ENCODE assay signal across 8 cellular contexts in genomic region chr16:2983706-2984136, GRCh38. TPM values are rescaled to one million over a fixed set of nuclear protein-coding genes. Genes with fewer than 3 reads are reported as not detected.
DNase-seq lines count a peak whose midpoint lies in the region; ATAC-seq and TF ChIP-seq lines count a peak whose summit lies in the region.

No MANE protein-coding gene starts in this region.

- peak; percentile 77 for TF ChIP-seq RAD21 in SK-N-SH (IDR thresholded peaks at IDR 0.05; ENCODE audit: low read length)

- H3K9ac ChIP-seq in SK-N-SH: no peak overlapping the region

- 19% methylated on average over 28 of the region's 42 CpGs for WGBS in SK-N-SH (ENCODE audit: low lambda C conversion rate)
- 12% methylated on average over 42 of the region's 42 CpGs for WGBS in prostate gland

- CTCF ChIA-PET in SK-N-SH (lab: Yijun Ruan, JAX): interaction anchor here (1.0 to 3.1 kb wide), 5 partner anchors 9 to 57 kb away, joined by 3 to 25 read pairs (median 5); partner anchors contain the start of gene KREMEN2

- TF ChIP-seq CTCF in SK-N-SH (IDR thresholded peaks at IDR 0.05): peak; percentile 89
- peak; percentile 71 to 95 (median 88) for TF ChIP-seq CTCF in prostate gland (IDR thresholded peaks at IDR 0.05)

- peak; percentile 77 to 95 (median 86) for DNase-seq in NCI-H1417 (lab: John Stamatoyannopoulos, UW)
- no peak for DNase-seq in NCI-H1417 treated with DMSO at 0.1 percent for 48 hours (lab: John Stamatoyannopoulos, UW)
- DNase-seq in Kasumi-1 (lab: John Stamatoyannopoulos, UW): peak; percentile 20 to 31
- peak; percentile 96 for DNase-seq in SK-N-SH
- DNase-seq in activated naive CD4-positive, alpha-beta T cell treated with anti-CD3 and anti-CD28 coated beads, Interleukin-2, amount 50 U/mL, for 16 hours: peak; percentile 69
- peak; percentile 93 for DNase-seq in Right ventricle myocardium inferior (ENCODE audit: missing footprints)
- peak; percentile 64 for DNase-seq in prostate gland (ENCODE audit: low spot score)

- no peak overlapping the region for H3K4me2 ChIP-seq in SK-N-SH

- H4K20me1 ChIP-seq in SK-N-SH (ENCODE audit: insufficient read depth): no peaks in the 10 kb centered on the region

- peaks cover 10% of the 10 kb centered on the region for H3F3A ChIP-seq in SK-N-SH (replicated peaks; ENCODE audit: insufficient read depth)

- no peaks in the 10 kb centered on the region for H3K27me3 ChIP-seq in SK-N-SH (ENCODE audit: insufficient read depth)
- H3K27me3 ChIP-seq in prostate gland (replicated peaks; ENCODE audit: insufficient read depth): no peaks in the 10 kb centered on the region

- 0 out of 2 replicates have a peak overlapping the region, but pooled peaks have one; percentile 35 for H2AFZ ChIP-seq in SK-N-SH (ENCODE audit: low read depth)

- H3K4me1 ChIP-seq in SK-N-SH (ENCODE audit: control insufficient read depth in 1 of 2, insufficient read depth in 2 of 2, low read depth in 1 of 2, low read length in 1 of 2) (peaks cover 4 to 24% of the 10 kb centered on the region in 2 experiments; a peak in 2 of 4 replicates), prostate gland (replicated peaks) (peaks cover 7% of the 10 kb centered on the region)

- no peak for TF ChIP-seq POLR2A in prostate gland (IDR thresholded peaks at IDR 0.05)

- peaks cover 12% of the 10 kb centered on the region; the same call in 1 of the 2 replicates for H3K79me2 ChIP-seq in SK-N-SH (ENCODE audit: insufficient read depth)

- H3K9me3 ChIP-seq in SK-N-SH: no peaks in the 10 kb centered on the region
- no peaks in the 10 kb centered on the region for H3K9me3 ChIP-seq in prostate gland

- peak overlapping the region; percentile 13 to 57; a peak in 1 of 4 replicates for H3K4me3 ChIP-seq in SK-N-SH (ENCODE audit: low read depth in 2 of 2, low read length in 1 of 2)
- H3K4me3 ChIP-seq in prostate gland: no peak overlapping the region

- POLR2A ChIA-PET in SK-N-SH (lab: Yijun Ruan, JAX): no interaction called here

- no peaks in the 10 kb centered on the region for H3K9me2 ChIP-seq in SK-N-SH

- H3K27ac ChIP-seq in SK-N-SH (ENCODE audit: low read depth in 2 of 2, low read length in 1 of 2) (no peak overlapping the region), prostate gland (no peak overlapping the region)

- no peak for TF ChIP-seq EP300 in SK-N-SH (IDR thresholded peaks at IDR 0.05; ENCODE audit: borderline replicate concordance in 1 of 2, low read depth in 1 of 2, low read length in 1 of 2)

- ATAC-seq in Right ventricle myocardium inferior (peak; percentile 58), GM19395 (IDR thresholded peaks at IDR 0.05; ENCODE audit: unreplicated experiment) (no peak)

- intact Hi-C loops in Right ventricle myocardium inferior (cut with DNase I): no loop called here
- intact Hi-C loops in prostate gland (cut with DNase I): no loop called here

- H3K36me3 ChIP-seq in SK-N-SH (replicated peaks in 1 of 2; ENCODE audit: control insufficient read depth in 1 of 2, insufficient read depth in 2 of 2, low read length in 1 of 2): no peaks in the 10 kb centered on the region
- H3K36me3 ChIP-seq in prostate gland: no peaks in the 10 kb centered on the region

TF ChIP-seq in SK-N-SH, 30 proteins besides CTCF, POLR2A, EP300 and RAD21 (continues in another document):
- no peak for TF ChIP-seq ZBTB33 (IDR thresholded peaks at IDR 0.05; ENCODE audit: borderline replicate concordance, low read depth)
- TF ChIP-seq, protein P1, sequence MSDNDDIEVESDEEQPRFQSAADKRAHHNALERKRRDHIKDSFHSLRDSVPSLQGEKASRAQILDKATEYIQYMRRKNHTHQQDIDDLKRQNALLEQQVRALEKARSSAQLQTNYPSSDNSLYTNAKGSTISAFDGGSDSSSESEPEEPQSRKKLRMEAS (IDR thresholded peaks at IDR 0.05; ENCODE audit: low read depth): peak; percentile 67; the same call in 1 of the 2 replicates
- no peak for TF ChIP-seq TCF12 (IDR thresholded peaks at IDR 0.05)
- no peak for TF ChIP-seq NFIC (IDR thresholded peaks at IDR 0.05; ENCODE audit: borderline replicate concordance)
- TF ChIP-seq NRF1 (IDR thresholded peaks at IDR 0.05; ENCODE audit: low read depth, low read length): no peak
- TF ChIP-seq FOSL2 (IDR thresholded peaks at IDR 0.05; ENCODE audit: borderline replicate concordance, low read depth): no peak
- TF ChIP-seq ELF1 (IDR thresholded peaks at IDR 0.05): no peak
- TF ChIP-seq TEAD4 (IDR thresholded peaks at IDR 0.05; ENCODE audit: borderline replicate concordance, insufficient read depth): no peak
- TF ChIP-seq REST (IDR thresholded peaks at IDR 0.05; ENCODE audit: low read depth, low read length): no peak
- TF ChIP-seq SMC3 (IDR thresholded peaks at IDR 0.05; ENCODE audit: low read depth, low read length): peak; percentile 37; the same call in 1 of the 2 replicates
- no peak for TF ChIP-seq USF1 (IDR thresholded peaks at IDR 0.05; ENCODE audit: borderline replicate concordance, low read depth)
- TF ChIP-seq MXI1 (IDR thresholded peaks at IDR 0.05; ENCODE audit: low read depth, low read length): no peak
- no peak for TF ChIP-seq TAF1 (IDR thresholded peaks at IDR 0.05; ENCODE audit: borderline replicate concordance, low read depth, low read length)

RNA-seq across cellular contexts. Expression of gene PKMYT1, which starts 3.5 kb away (rescaled TPM):
- 5.3 and 8.5 TPM in 2 replicates for polyA plus RNA-seq in SK-N-SH (2012; rRNA removed)
- 3.2 and 6.7 TPM in 2 replicates for polyA plus RNA-seq in SK-N-SH (2012; cell fraction: cytosol; rRNA removed)
- 29.4 and 73.9 TPM in 2 replicates for polyA plus RNA-seq in SK-N-SH (2012; cell fraction: nucleus; rRNA removed)
- 2.9 TPM for total RNA-seq in Right ventricle myocardium inferior
- 10 to 100 TPM in 1 of 2 donors, 1 to 10 TPM in 1; 4.1 to 25.5 TPM for total RNA-seq in prostate gland

RNA-seq across cellular contexts. Expression of gene PAQR4, which starts 14.6 kb away (rescaled TPM):
- 8.4 and 8.8 TPM in 2 replicates for polyA plus RNA-seq in SK-N-SH (2012; rRNA removed)
- polyA plus RNA-seq in SK-N-SH (2012; cell fraction: cytosol; rRNA removed): 4.6 and 7.1 TPM in 2 replicates
- polyA plus RNA-seq in SK-N-SH (2012; cell fraction: nucleus; rRNA removed): 12.8 and 17.6 TPM in 2 replicates
- 11.4 TPM for total RNA-seq in Right ventricle myocardium inferior
- total RNA-seq in prostate gland: 10 to 100 TPM in 1 of 2 donors, 1 to 10 TPM in 1; 9.1 to 25.1 TPM

RNA-seq across cellular contexts. Expression of gene KREMEN2, which starts 19.6 kb away (rescaled TPM):
- polyA plus RNA-seq in SK-N-SH (2012; rRNA removed): 0.24 and 0.77 TPM in 2 replicates
- polyA plus RNA-seq in SK-N-SH (2012; cell fraction: cytosol; rRNA removed): 0.28 and 0.46 TPM in 2 replicates
- polyA plus RNA-seq in SK-N-SH (2012; cell fraction: nucleus; rRNA removed): 1.7 and 2.9 TPM in 2 replicates
- total RNA-seq in Right ventricle myocardium inferior (not detected), prostate gland (1 to 10 TPM; 1.4 to 4.0 TPM)

RNA-seq across cellular contexts. Expression of gene CLDN9, which starts 29.0 kb away (rescaled TPM):
- 0.08 TPM in 1 of 2 replicates, not detected in the other for polyA plus RNA-seq in SK-N-SH (2012; rRNA removed)
- polyA plus RNA-seq in SK-N-SH (2012; cell fraction: cytosol; rRNA removed): not detected in 2 replicates
- polyA plus RNA-seq in SK-N-SH (2012; cell fraction: nucleus; rRNA removed): 0.52 and 0.67 TPM in 2 replicates
- total RNA-seq in Right ventricle myocardium inferior: 0.32 TPM
- total RNA-seq in prostate gland: under 1 TPM in 1 of 2 donors, not detected in 1; 0.91 TPM

RNA-seq across cellular contexts. Expression of gene CLDN6, which starts 34.3 kb away (rescaled TPM):
- 0.20 and 0.24 TPM in 2 replicates for polyA plus RNA-seq in SK-N-SH (2012; rRNA removed)
- 0.20 and 0.22 TPM in 2 replicates for polyA plus RNA-seq in SK-N-SH (2012; cell fraction: cytosol; rRNA removed)
- polyA plus RNA-seq in SK-N-SH (2012; cell fraction: nucleus; rRNA removed): 0.29 and 0.59 TPM in 2 replicates
- total RNA-seq in Right ventricle myocardium inferior: not detected
- total RNA-seq in prostate gland: under 1 TPM in 1 of 2 donors, not detected in 1; 0.14 TPM

Comparison
In these comparisons a context has a peak if more than half of its experiments do, and no peak if none do; other contexts are left out.
1. H3K4me3 ChIP-seq: peak in SK-N-SH (2 of 2); none in prostate gland (0 of 2).